ENCODE assay signal across 8 cellular contexts in the genomic region with DNA sequence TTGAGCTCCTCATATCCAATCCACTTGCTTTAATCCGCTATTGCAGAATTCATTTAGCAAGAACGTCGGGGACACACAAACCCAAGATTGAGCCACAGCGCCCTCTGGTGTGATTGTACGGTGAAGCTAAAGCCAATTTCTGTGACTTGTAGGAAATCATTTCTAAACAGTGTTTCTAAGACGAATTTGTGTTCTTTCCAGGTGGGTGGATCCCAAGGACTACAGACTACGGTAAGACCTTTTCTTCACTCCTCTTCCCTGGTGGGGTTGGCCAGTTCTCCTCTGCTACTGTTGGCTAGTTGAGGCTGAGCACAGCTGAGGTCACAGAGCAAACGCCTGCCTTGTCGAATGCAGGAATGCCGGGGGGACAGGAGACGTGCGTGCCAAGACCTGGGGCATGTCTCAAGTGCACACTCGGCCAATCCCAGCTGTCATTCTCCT. TPM values are rescaled to one million over a fixed set of nuclear protein-coding genes. Genes with fewer than 3 reads are reported as not detected.
DNase-seq lines count a peak whose midpoint lies in the region; ATAC-seq, FAIRE-seq and TF ChIP-seq lines count a peak whose summit lies in the region.

No MANE protein-coding gene starts in this region.

- H4K20me1 ChIP-seq in H1 (replicated peaks in 1 of 2; ENCODE audit: control insufficient read depth in 1 of 2, insufficient read depth in 2 of 2, low read length in 2 of 2) = no peaks in the 10 kb centered on the region

- 0 out of 2 replicates have a peak, but pooled peaks cover 2% of the 10 kb centered on the region for H3K23me2 ChIP-seq in H1 (ENCODE audit: low read depth, low read length)

- POLR2A ChIA-PET in activated CD4-positive, alpha-beta memory T cell treated with anti-CD3 and anti-CD28 coated beads, Interleukin-2, amount 10 ng/mL, durations not matched to agents 7 days and 5 days (lab: Charles Lee) = no interaction called here
- POLR2A ChIA-PET in H1 (lab: Charles Lee; ENCODE audit: partially characterized antibody) = no interaction called here

- no peak overlapping the region for H3K27ac Mint-ChIP-seq in activated CD4-positive, alpha-beta memory T cell treated with anti-CD3 and anti-CD28 coated beads, Interleukin-2, amount 10 ng/mL, durations not matched to agents 7 days and 5 days

- ATAC-seq in GM21367 (IDR thresholded peaks at IDR 0.05; ENCODE audit: unreplicated experiment) = no peak

- H3K79me2 ChIP-seq in H1 (ENCODE audit: control insufficient read depth in 1 of 2, insufficient read depth in 2 of 2, low read length in 2 of 2) = no peaks in the 10 kb centered on the region

- H3K4me2 ChIP-seq in H1 (ENCODE audit: insufficient read depth in 1 of 2, low read depth in 2 of 2, low read length in 2 of 2) = no peak overlapping the region

- H2BK5ac ChIP-seq in H1 (ENCODE audit: low read depth, low read length) = no peak overlapping the region

- H4K5ac ChIP-seq in H1 (ENCODE audit: insufficient read length, low read depth, low read length) = no peak overlapping the region

- no peak for TF ChIP-seq POLR2A in H1 (IDR thresholded peaks at IDR 0.05; ENCODE audit: control extremely low read depth in 1 of 2, low read depth in 2 of 2, low read length in 2 of 2)

- no peak overlapping the region for H4K91ac ChIP-seq in H1 (replicated peaks; ENCODE audit: insufficient read length, low read length)

- no peaks in the 10 kb centered on the region for H3K9me3 Mint-ChIP-seq in activated CD4-positive, alpha-beta memory T cell treated with anti-CD3 and anti-CD28 coated beads, Interleukin-2, amount 10 ng/mL, durations not matched to agents 7 days and 5 days

- no peak overlapping the region for H3K14ac ChIP-seq in H1 (ENCODE audit: insufficient read length)

- H3K4me3 ChIP-seq in H1 (ENCODE audit: extremely low read depth in 1 of 4, insufficient read depth in 2 of 4, low read depth in 3 of 4, low read length in 4 of 4) = no peak overlapping the region

- H3K4me1 ChIP-seq in H1 (replicated peaks in 1 of 4; ENCODE audit: control insufficient read depth in 3 of 4, insufficient read depth in 4 of 4, low read length in 3 of 4) = peaks cover 0 to 2% (median 0%) of the 10 kb centered on the region in 4 experiments; a peak in 1 of 7 replicates

- TF ChIP-seq RAD21 in H1 (IDR thresholded peaks at IDR 0.05 in 1 of 2, conservative IDR thresholded peaks at IDR 0.05 in 1 of 2; ENCODE audit: low read depth in 2 of 2, low read length in 2 of 2) = peak; percentile 91 to 95

- peak overlapping the region; percentile 95; the same call in 1 of the 2 replicates for H2BK15ac ChIP-seq in H1 (ENCODE audit: low read length)

- H3K4me1 Mint-ChIP-seq in activated CD4-positive, alpha-beta memory T cell treated with anti-CD3 and anti-CD28 coated beads, Interleukin-2, amount 10 ng/mL, durations not matched to agents 7 days and 5 days = peaks cover 7% of the 10 kb centered on the region

- DNase-seq in AG08395 (ENCODE audit: low spot score) (peak; percentile 78), H4 (ENCODE audit: low spot score) (peak; percentile 68), NCI-H526 treated with DMSO at 0.1 percent for 48 hours (lab: John Stamatoyannopoulos, UW) (peak; percentile 15), H1 (ENCODE audit: low read depth in 1 of 2, low spot score in 2 of 2) (peak; percentile 44 to 89), mesenteric fat pad (ENCODE audit: low spot score) (peak; percentile 91)
- DNase-seq in activated CD4-positive, alpha-beta memory T cell treated with anti-CD3 and anti-CD28 coated beads, Interleukin-2, amount 10 ng/mL, durations not matched to agents 7 days and 5 days = peak; percentile 74
- peak; percentile 9 to 46 for DNase-seq in stimulated activated CD8-positive, alpha-beta memory T cell treated with anti-CD3 and anti-CD28 coated beads, Interleukin-15, amount 100 ng/mL, for 4 hours (ENCODE audit: low read depth in 2 of 2)

- H2BK12ac ChIP-seq in H1 (ENCODE audit: low read depth, low read length) = peak overlapping the region; percentile 39; the same call in 1 of the 2 replicates

- H2AK5ac ChIP-seq in H1 (ENCODE audit: low read depth, low read length) = no peak overlapping the region

- no peaks in the 10 kb centered on the region for H3K36me3 ChIP-seq in H1 (ENCODE audit: control insufficient read depth in 2 of 4, insufficient read depth in 4 of 4, low read length in 3 of 4)

- H3K36me3 Mint-ChIP-seq in activated CD4-positive, alpha-beta memory T cell treated with anti-CD3 and anti-CD28 coated beads, Interleukin-2, amount 10 ng/mL, durations not matched to agents 7 days and 5 days (ENCODE audit: low read depth) = no peaks in the 10 kb centered on the region

- no peak overlapping the region for H3K27ac ChIP-seq in H1 (ENCODE audit: low read depth, low read length)

- no peak overlapping the region for H3K4me3 Mint-ChIP-seq in activated CD4-positive, alpha-beta memory T cell treated with anti-CD3 and anti-CD28 coated beads, Interleukin-2, amount 10 ng/mL, durations not matched to agents 7 days and 5 days

- H3K27me3 Mint-ChIP-seq in activated CD4-positive, alpha-beta memory T cell treated with anti-CD3 and anti-CD28 coated beads, Interleukin-2, amount 10 ng/mL, durations not matched to agents 7 days and 5 days = peaks cover 40% of the 10 kb centered on the region

- WGBS in H1 (ENCODE audit: extremely low coverage in 1 of 2, insufficient coverage in 1 of 2, insufficient read length in 1 of 2, insufficient replicate concordance in 2 of 2, low coverage in 1 of 2, low lambda C conversion rate in 2 of 2, missing lambda C conversion rate in 1 of 2), 2 experiments = 46% methylated on average over 13 of the region's 13 CpGs; no CpG with 5 or more reads in 1 of the 2 experiments

- no peak overlapping the region for H3K18ac ChIP-seq in H1 (ENCODE audit: extremely low read depth, low read length)

- H3K79me1 ChIP-seq in H1 (ENCODE audit: low read depth, low read length) = no peaks in the 10 kb centered on the region

- peak; percentile 55 to 85 (median 84) for TF ChIP-seq CTCF in H1 (IDR thresholded peaks at IDR 0.05; ENCODE audit: control extremely low read depth in 1 of 3, insufficient read depth in 1 of 3, low read depth in 1 of 3, low read length in 3 of 3)

- no peak overlapping the region for H3K56ac ChIP-seq in H1 (replicated peaks; ENCODE audit: insufficient read length, low read depth, low read length)

- TF ChIP-seq EP300 in H1 (IDR thresholded peaks at IDR 0.05; ENCODE audit: borderline replicate concordance in 1 of 2, low read depth in 2 of 2, low read length in 2 of 2) = no peak

- no peak overlapping the region for H4K8ac ChIP-seq in H1 (ENCODE audit: extremely low read depth, insufficient read depth, low read length)

- FAIRE-seq in H1 (lab: Jason Lieb, UNC) = peak; percentile 91

- CTCF ChIA-PET in activated CD4-positive, alpha-beta memory T cell treated with anti-CD3 and anti-CD28 coated beads, Interleukin-2, amount 10 ng/mL, durations not matched to agents 7 days and 5 days (lab: Charles Lee) = interaction anchor here (0.6 to 2.6 kb wide), 31 partner anchors 9 to 298 kb away, joined by 3 to 21 read pairs (median 5); no protein-coding TSS in a partner anchor
- CTCF ChIA-PET in H1 (lab: Charles Lee; ENCODE audit: partially characterized antibody) = interaction anchor here (0.6 to 6.4 kb wide), 67 partner anchors 8 to 501 kb away, joined by 3 to 63 read pairs (median 5); no protein-coding TSS in a partner anchor

- peak overlapping the region; percentile 81; the same call in 1 of the 2 replicates for H2AFZ ChIP-seq in H1 (ENCODE audit: low read length)

- H3K9ac ChIP-seq in H1 (replicated peaks in 1 of 4; ENCODE audit: extremely low read depth in 1 of 4, low read depth in 3 of 4, low read length in 3 of 4) = no peak overlapping the region

- H2BK20ac ChIP-seq in H1 (ENCODE audit: low read length) = no peak overlapping the region

- peak overlapping the region; percentile 82 for H3K4ac ChIP-seq in H1 (replicated peaks; ENCODE audit: insufficient read length, low read depth, low read length)

- no peaks in the 10 kb centered on the region for H3K9me3 ChIP-seq in H1 (ENCODE audit: insufficient read depth in 2 of 2, low read depth in 1 of 2, low read length in 1 of 2)

- H3K23ac ChIP-seq in H1 (ENCODE audit: insufficient read length) = no peak overlapping the region

- H2BK120ac ChIP-seq in H1 (replicated peaks; ENCODE audit: low read depth, low read length) = no peak overlapping the region

- no peaks in the 10 kb centered on the region for H3K27me3 ChIP-seq in H1 (replicated peaks in 1 of 4; ENCODE audit: control insufficient read depth in 3 of 4, extremely low read depth in 1 of 4, insufficient read depth in 3 of 4, low read length in 3 of 4)

TF ChIP-seq in H1, 55 proteins besides CTCF, POLR2A, EP300 and RAD21:
- TF ChIP-seq CEBPB (IDR thresholded peaks at IDR 0.05; ENCODE audit: low read depth, low read length) = 0 out of 2 replicates have a peak, but pooled peaks have one; percentile 27
- TF ChIP-seq CHD2 (IDR thresholded peaks at IDR 0.05; ENCODE audit: low read length) = no peak

RNA-seq across cellular contexts. Expression of a gene that starts 5.2 kb away (rescaled TPM):
- total RNA-seq in H4 (2014; rRNA removed; shearing (Covaris generic)) = 0.10 TPM in 1 of 2 replicates, not detected in the other
- under 1 TPM in 1 of 2 experiments, not detected in 1; 0.05 TPM for total RNA-seq in activated CD4-positive, alpha-beta memory T cell treated with anti-CD3 and anti-CD28 coated beads, Interleukin-2, amount 10 ng/mL, durations not matched to agents 7 days and 5 days
- not detected in 2 replicates for total RNA-seq in H1 (2021; fragmentation: NEBNext Ultra II Directional; extraction: Animal tissue kit (Norgen Biotek cat#: 25700))
- 0.02 and 0.03 TPM in 2 replicates for polyA plus RNA-seq in H1 (2011; rRNA removed)
- polyA plus RNA-seq in H1 (2011; cell fraction: cytosol; rRNA removed) = not detected
- 0.04 TPM for polyA plus RNA-seq in H1 (2011; cell fraction: nucleus; rRNA removed)
- polyA plus RNA-seq in H1 (2012, experiment 1 of 2) = not detected in 4 replicates
- polyA plus RNA-seq in H1 (2012, experiment 2 of 2) = not detected
- 0.02 TPM for polyA plus RNA-seq in H1 (2013, experiment 1 of 2)
- polyA plus RNA-seq in H1 (2013, experiment 2 of 2) = under 0.01 TPM
- polyA minus RNA-seq in H1 (2011; rRNA and poly(A)+ RNA removed) = 0.03 TPM in 1 of 2 replicates, not detected in the other
- not detected for polyA minus RNA-seq in H1 (2011; cell fraction: cytosol; rRNA and poly(A)+ RNA removed)
- polyA minus RNA-seq in H1 (2011; cell fraction: nucleus; rRNA and poly(A)+ RNA removed) = not detected
- 1.2 TPM for total RNA-seq in mesenteric fat pad

Comparison
In these comparisons a context has a peak if more than half of its experiments do, and no peak if none do; other contexts are left out.
1. DNase-seq: peak in every context shown above with its lines; median percentile 91 in mesenteric fat pad; 78 in AG08395; 74 in activated CD4-positive, alpha-beta memory T cell treated with anti-CD3 and anti-CD28 coated beads, Interleukin-2, amount 10 ng/mL, durations not matched to agents 7 days and 5 days; 68 in H4; 66 in H1; 28 in stimulated activated CD8-positive, alpha-beta memory T cell treated with anti-CD3 and anti-CD28 coated beads, Interleukin-15, amount 100 ng/mL, for 4 hours; 15 in NCI-H526 treated with DMSO at 0.1 percent for 48 hours.